In the genomic region with DNA sequence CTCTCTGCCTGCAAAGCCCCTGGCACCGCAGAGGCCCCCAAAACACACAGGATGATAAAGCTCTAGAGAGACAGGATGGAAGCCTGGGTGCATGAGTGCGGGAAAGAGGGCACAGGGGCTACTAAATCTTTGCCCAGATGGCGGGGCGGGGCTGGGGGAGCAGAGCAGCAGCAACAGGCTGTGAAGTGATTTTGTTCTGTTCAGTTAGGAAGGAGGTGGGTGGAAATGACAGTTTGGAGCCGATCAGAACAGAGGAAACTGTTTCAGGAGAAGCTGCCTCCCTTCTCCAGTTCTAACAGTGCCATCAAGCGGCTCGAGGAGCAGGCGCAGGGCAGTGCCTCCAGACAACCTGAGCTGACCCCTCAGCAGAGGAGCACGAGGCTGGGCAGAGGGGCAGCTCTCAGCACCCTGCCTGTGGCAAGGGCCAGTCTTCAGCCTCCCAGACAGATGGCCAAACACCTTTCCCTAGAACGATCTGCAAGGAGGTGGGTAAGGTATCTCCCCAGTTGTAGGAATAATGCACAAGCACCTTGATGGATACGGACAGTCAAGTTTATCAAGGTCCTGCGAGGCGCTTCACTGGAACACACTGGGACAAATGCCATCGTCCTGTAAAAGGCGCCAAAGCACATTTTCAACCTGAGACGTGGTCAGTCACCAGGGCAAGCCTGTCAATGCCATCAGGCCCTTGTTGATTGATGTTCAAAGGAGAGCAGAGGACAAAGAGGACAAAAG, we compare ENCODE assay signal across 8 cellular contexts. TPM values are rescaled to one million over a fixed set of nuclear protein-coding genes. Genes with fewer than 3 reads are reported as not detected.
A peak's percentile ranks its signal among the peaks of the same experiment; 100 is the strongest.
DNase-seq lines count a peak whose midpoint lies in the region; ATAC-seq and TF ChIP-seq lines count a peak whose summit lies in the region.

No MANE protein-coding gene starts in this region.

- H3K4me3 ChIP-seq in GM12864 (ENCODE audit: low read depth, low read length) (peak overlapping the region; percentile 28; the same call in 1 of the 2 replicates), right cardiac atrium (ENCODE audit: low read length) (no peak overlapping the region)

- H3K27me3 ChIP-seq in right cardiac atrium (ENCODE audit: control insufficient read depth, insufficient read depth), result no peaks in the 10 kb centered on the region

- H3K27me3 Mint-ChIP-seq in T-helper 1 cell treated with Interleukin-12 subunit alpha and Interleukin-12 subunit beta and Interleukin-4 antibody, amounts not matched to agents 30 μg/mL and 1 μg/mL, for 36 hours (ENCODE audit: low read depth), result no peaks in the 10 kb centered on the region

- intact Hi-C loops in right cardiac atrium (cut with DNase I), result loop anchor here in 3 of 4 donors (2.0 to 5.0 kb wide), 6 partner anchors 96 to 585 kb away; a partner anchor contains a TSS
- intact Hi-C loops in sciatic nerve (cut with DNase I), result loop anchor here (5.0 kb wide), 2 partner anchors 476 to 586 kb away; no protein-coding TSS in a partner anchor

- H3K4me1 Mint-ChIP-seq in T-helper 1 cell treated with Interleukin-12 subunit alpha and Interleukin-12 subunit beta and Interleukin-4 antibody, amounts not matched to agents 30 μg/mL and 1 μg/mL, for 36 hours (ENCODE audit: low read depth), result peaks cover 28% of the 10 kb centered on the region

- TF ChIP-seq CTCF in GM12864 (IDR thresholded peaks at IDR 0.05; ENCODE audit: low read depth, low read length, missing control alignments), result peak; percentile 98

- 11% methylated on average over 16 of the region's 16 CpGs for WGBS in right cardiac atrium

- peak overlapping the region; percentile 97 for H3K27ac ChIP-seq in right cardiac atrium (ENCODE audit: low read length)

- peak overlapping the region; percentile 81 for H3K27ac Mint-ChIP-seq in T-helper 1 cell treated with Interleukin-12 subunit alpha and Interleukin-12 subunit beta and Interleukin-4 antibody, amounts not matched to agents 30 μg/mL and 1 μg/mL, for 36 hours

- peaks cover 2% of the 10 kb centered on the region for H3K36me3 Mint-ChIP-seq in T-helper 1 cell treated with Interleukin-12 subunit alpha and Interleukin-12 subunit beta and Interleukin-4 antibody, amounts not matched to agents 30 μg/mL and 1 μg/mL, for 36 hours (ENCODE audit: low read depth)

- peaks cover 15% of the 10 kb centered on the region for H3K4me1 ChIP-seq in right cardiac atrium (ENCODE audit: control insufficient read depth, insufficient read depth, low read length)

- H3K4me3 Mint-ChIP-seq in T-helper 1 cell treated with Interleukin-12 subunit alpha and Interleukin-12 subunit beta and Interleukin-4 antibody, amounts not matched to agents 30 μg/mL and 1 μg/mL, for 36 hours, result peak overlapping the region; percentile 72

- H3K9me3 ChIP-seq in right cardiac atrium (ENCODE audit: control insufficient read depth, low read length), result no peaks in the 10 kb centered on the region

- DNase-seq in GM12864 (ENCODE audit: low read depth) (peak; percentile 73), NCI-H146 (lab: John Stamatoyannopoulos, UW) (peak; percentile 81), anterior cingulate cortex (lab: John Stamatoyannopoulos, UW) (peak in 56 of 58 donors; percentile 19 to 88 (median 73)), right cardiac atrium (peak; percentile 83 to 93 (median 92)), sciatic nerve (ENCODE audit: low spot score) (peak; percentile 88), cortex of kidney (lab: John Stamatoyannopoulos, UW) (no peak)

- H3K9me3 Mint-ChIP-seq in T-helper 1 cell treated with Interleukin-12 subunit alpha and Interleukin-12 subunit beta and Interleukin-4 antibody, amounts not matched to agents 30 μg/mL and 1 μg/mL, for 36 hours, result no peaks in the 10 kb centered on the region

- peak; percentile 60 for ATAC-seq in HG02763 (IDR thresholded peaks at IDR 0.05; ENCODE audit: unreplicated experiment)
- peak; percentile 96 to 97 for ATAC-seq in right cardiac atrium
- ATAC-seq in sciatic nerve, result peak; percentile 96

RNA-seq across cellular contexts. Expression of a gene that starts 44.9 kb away (rescaled TPM):
- total RNA-seq in right cardiac atrium (100 to 1,000 TPM in 1 of 4 donors, 10 to 100 TPM in 3; 88.1 to 110 (median 96.4) TPM), sciatic nerve (97.5 TPM)
- polyA plus RNA-seq in right cardiac atrium, result 66.3 TPM
